Comparison of ENCODE assay signal across 29 cellular contexts in genomic region chr3:105293441-105293840, GRCh38.
"Had no signal": no experiment of that assay in that cellular context is flagged by ENCODE, and none has a peak within 500 bp of the region (broad histone marks: within the 10 kb centered on the region; RNA-seq: fewer than 3 reads in every experiment).

No MANE protein-coding gene starts in this region.

- H3K36me3 Mint-ChIP-seq: naive thymus-derived CD8-positive, alpha-beta T cell; stimulated activated effector memory CD8-positive, alpha-beta T cell treated with anti-CD3 and anti-CD28 coated beads, Interleukin-12 subunit alpha, Interleukin-12 subunit beta, amount 100 ng/mL, for 72 hours; stimulated activated naive B cell treated with anti-CD40 and anti-IgM and Interleukin-4, amounts not matched to agents 10 μg/mL and 1 μg/mL and 100 μg/mL, for 72 hours had no signal

- H2AFZ ChIP-seq: parathyroid adenoma had no signal

- H3K9me3 ChIP-seq: ovary, right lobe of liver, sigmoid colon, thoracic aorta, thyroid gland, upper lobe of left lung, vagina had no signal

- H3K79me2 ChIP-seq: parathyroid adenoma had no signal

- H3K27ac Mint-ChIP-seq: naive thymus-derived CD8-positive, alpha-beta T cell; natural killer cell treated with Interleukin-12 subunit alpha and Interleukin-12 subunit beta and Interleukin-15 and Interleukin-18, amount 100 ng/mL, for 72 hours; nephron progenitor cell; progenitor cell of endocrine pancreas; stimulated activated effector memory CD8-positive, alpha-beta T cell treated with anti-CD3 and anti-CD28 coated beads, Interleukin-12 subunit alpha, Interleukin-12 subunit beta, amount 100 ng/mL, for 72 hours; stimulated activated naive B cell treated with anti-CD40 and anti-IgM and Interleukin-4, amounts not matched to agents 10 μg/mL and 1 μg/mL and 100 μg/mL, for 72 hours; stimulated activated naive CD8-positive, alpha-beta T cell treated with anti-CD3 and anti-CD28 coated beads, Interleukin-15, Interleukin-2, amounts not matched to agents 100 ng/mL and 50 ng/mL, for 24 hours had no signal

- H3K36me3 ChIP-seq: ovary, right lobe of liver, sigmoid colon, stomach, thoracic aorta, thyroid gland, tibial nerve, upper lobe of left lung, vagina had no signal

- H3K27me3 ChIP-seq: ovary, right lobe of liver, sigmoid colon, stomach, thyroid gland, tibial nerve, upper lobe of left lung, vagina had no signal

- H3K9ac ChIP-seq: parathyroid adenoma had no signal

- H3K27ac ChIP-seq: ovary, parathyroid adenoma, psoas muscle, right lobe of liver, sigmoid colon, stomach, thoracic aorta, thyroid gland, tibial nerve, upper lobe of left lung, vagina had no signal

- H3K27me3 Mint-ChIP-seq: natural killer cell treated with Interleukin-12 subunit alpha and Interleukin-12 subunit beta and Interleukin-15 and Interleukin-18, amount 100 ng/mL, for 72 hours; progenitor cell of endocrine pancreas; stimulated activated naive B cell treated with anti-CD40 and anti-IgM and Interleukin-4, amounts not matched to agents 10 μg/mL and 1 μg/mL and 100 μg/mL, for 72 hours had no signal

- ATAC-seq: naive thymus-derived CD8-positive, alpha-beta T cell; natural killer cell treated with Interleukin-12 subunit alpha and Interleukin-12 subunit beta and Interleukin-15 and Interleukin-18, amount 100 ng/mL, for 72 hours; psoas muscle; right cardiac atrium; right lobe of liver; stimulated activated effector memory CD8-positive, alpha-beta T cell treated with anti-CD3 and anti-CD28 coated beads, Interleukin-12 subunit alpha, Interleukin-12 subunit beta, amount 100 ng/mL, for 72 hours; stimulated activated naive B cell treated with anti-CD40 and anti-IgM and Interleukin-4, amounts not matched to agents 10 μg/mL and 1 μg/mL and 100 μg/mL, for 72 hours had no signal

- DNase-seq: naive thymus-derived CD8-positive, alpha-beta T cell; nephron progenitor cell; occipital lobe; ovary; posterior cingulate gyrus; psoas muscle; right cardiac atrium; right lobe of liver; sigmoid colon; small intestine; stimulated activated CD4-positive, alpha-beta T cell treated with anti-CD3 and anti-CD28 coated beads, Interleukin-15, amount 100 ng/mL, for 24 hours; stimulated activated CD4-positive, alpha-beta T cell treated with anti-CD3 and anti-CD28 coated beads, Interleukin-2, amount 100 ng/mL, for 24 hours; stimulated activated CD4-positive, alpha-beta T cell treated with anti-CD3 and anti-CD28 coated beads, Interleukin-2, amount 100 ng/mL, for 48 hours; stimulated activated CD4-positive, alpha-beta T cell treated with anti-CD3 and anti-CD28 coated beads, Interleukin-4, amount 100 ng/mL, for 24 hours; stimulated activated naive B cell treated with anti-CD40 and anti-IgM and Interleukin-4, amounts not matched to agents 10 μg/mL and 1 μg/mL and 100 μg/mL, for 72 hours; stimulated activated naive CD4-positive, alpha-beta T cell treated with Interleukin-2 at 50 U/mL for 16 hours; stomach; thyroid gland; trophoblast cell; upper lobe of left lung had no signal

- H3K4me3 Mint-ChIP-seq: naive thymus-derived CD8-positive, alpha-beta T cell; natural killer cell treated with Interleukin-12 subunit alpha and Interleukin-12 subunit beta and Interleukin-15 and Interleukin-18, amount 100 ng/mL, for 72 hours; nephron progenitor cell; neural crest cell; stimulated activated effector memory CD8-positive, alpha-beta T cell treated with anti-CD3 and anti-CD28 coated beads, Interleukin-12 subunit alpha, Interleukin-12 subunit beta, amount 100 ng/mL, for 72 hours; stimulated activated naive B cell treated with anti-CD40 and anti-IgM and Interleukin-4, amounts not matched to agents 10 μg/mL and 1 μg/mL and 100 μg/mL, for 72 hours; stimulated activated naive CD8-positive, alpha-beta T cell treated with anti-CD3 and anti-CD28 coated beads, Interleukin-15, Interleukin-2, amounts not matched to agents 100 ng/mL and 50 ng/mL, for 24 hours had no signal

- H3K4me1 Mint-ChIP-seq: naive thymus-derived CD8-positive, alpha-beta T cell; nephron progenitor cell; neural crest cell; stimulated activated effector memory CD8-positive, alpha-beta T cell treated with anti-CD3 and anti-CD28 coated beads, Interleukin-12 subunit alpha, Interleukin-12 subunit beta, amount 100 ng/mL, for 72 hours; stimulated activated naive B cell treated with anti-CD40 and anti-IgM and Interleukin-4, amounts not matched to agents 10 μg/mL and 1 μg/mL and 100 μg/mL, for 72 hours had no signal

- H3K4me1 ChIP-seq: parathyroid adenoma, psoas muscle, right lobe of liver, sigmoid colon, stomach, thyroid gland, tibial nerve, upper lobe of left lung, vagina had no signal

- H3K4me3 ChIP-seq: ovary, psoas muscle, right lobe of liver, sigmoid colon, stomach, thoracic aorta, thyroid gland, tibial nerve, upper lobe of left lung, vagina had no signal
